In the genomic region with DNA sequence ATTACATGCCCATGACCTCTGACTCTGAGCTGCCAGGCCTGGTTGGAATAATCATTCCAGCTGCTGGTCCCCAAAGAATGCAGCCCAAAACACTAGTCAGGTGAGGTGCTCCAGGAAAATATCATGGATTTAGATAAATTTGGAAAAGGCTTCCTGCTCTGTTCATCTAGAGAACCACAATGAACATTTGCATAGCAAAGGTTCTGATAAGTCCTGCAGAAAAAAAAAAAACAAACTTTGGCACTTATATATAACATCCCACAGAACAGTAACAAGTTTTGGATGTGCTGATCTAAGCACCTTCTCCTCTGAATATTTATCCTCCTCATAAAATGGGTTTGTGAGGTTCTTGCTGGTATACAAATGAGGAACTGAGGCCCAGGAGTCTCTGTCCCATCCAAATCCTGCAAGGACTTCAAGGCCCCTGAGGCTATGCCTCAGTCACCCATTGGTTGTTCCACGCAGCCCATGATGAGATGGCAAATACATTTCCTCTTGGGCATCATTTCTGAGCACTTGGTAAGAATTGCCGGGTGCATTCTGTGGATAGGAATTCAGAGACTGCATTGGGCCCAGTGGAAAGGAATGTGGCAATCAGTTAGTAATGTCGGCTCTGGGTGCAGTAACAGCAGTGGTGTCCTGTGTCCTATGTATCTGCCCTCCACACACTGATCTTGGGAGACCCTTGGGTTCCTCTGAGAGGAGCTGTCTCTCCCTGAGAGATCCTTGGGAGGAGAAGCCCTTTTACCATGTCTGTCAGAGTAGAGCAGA, we compare ENCODE assay signal across 15 cellular contexts.
DNase-seq lines count a peak whose midpoint lies in the region; ATAC-seq and TF ChIP-seq lines count a peak whose summit lies in the region.
"Had no signal": no experiment of that assay in that cellular context is flagged by ENCODE, and none has a peak within 500 bp of the region (broad histone marks: within the 10 kb centered on the region; RNA-seq: fewer than 3 reads in every experiment).

No MANE protein-coding gene starts in this region.

- dilution Hi-C loops in IMR-90 (cut with HindIII; ENCODE audit: low sequenced_read_pairs, unreplicated experiment): no loop called here

- no peak overlapping the region for H3K4me2 ChIP-seq in IMR-90 (ENCODE audit: low read depth, low read length)
- H3K4me2 ChIP-seq in neuronal stem cell (ENCODE audit: insufficient read depth, low read length, poor library complexity, severe bottlenecking): no peak overlapping the region

- H2BK15ac ChIP-seq in IMR-90 (ENCODE audit: low read depth, low read length) (no peak overlapping the region), neuronal stem cell (ENCODE audit: low read length) (peak overlapping the region; percentile 12)

- TF ChIP-seq CTCF in AG10803 (conservative IDR thresholded peaks at IDR 0.05; ENCODE audit: low read length): no peak
- no peak for TF ChIP-seq CTCF in IMR-90 (conservative IDR thresholded peaks at IDR 0.05; ENCODE audit: low read depth, low read length)
- no peak for TF ChIP-seq CTCF in cardiac fibroblast (IDR thresholded peaks at IDR 0.05; ENCODE audit: low read depth, low read length)

- H3K9me3 ChIP-seq in IMR-90 (ENCODE audit: control insufficient read depth, insufficient read depth, low read length) (no peaks in the 10 kb centered on the region), neuronal stem cell (replicated peaks in 1 of 2; ENCODE audit: control insufficient read depth in 2 of 2, insufficient read depth in 1 of 2, low read depth in 1 of 2, low read length in 2 of 2) (no peaks in the 10 kb centered on the region)

- no peak overlapping the region for H3K56ac ChIP-seq in IMR-90 (ENCODE audit: extremely low read depth, insufficient read depth, low read length)

- H2BK5ac ChIP-seq in IMR-90 (ENCODE audit: low read depth, low read length, poor library complexity, severe bottlenecking): no peak overlapping the region
- no peak overlapping the region for H2BK5ac ChIP-seq in neuronal stem cell (ENCODE audit: low read length)

- H2AFZ ChIP-seq in IMR-90 (replicated peaks; ENCODE audit: low read length, poor library complexity) (no peak overlapping the region), neuronal stem cell (ENCODE audit: low read length) (no peak overlapping the region)

- H3K27me3 ChIP-seq in IMR-90 (ENCODE audit: control insufficient read depth, insufficient read depth, low read length) (peaks cover 47% of the 10 kb centered on the region), neuronal stem cell (ENCODE audit: control insufficient read depth in 3 of 3, insufficient read depth in 3 of 3, low read depth in 1 of 3, low read length in 3 of 3) (no peaks in the 10 kb centered on the region)

- TF ChIP-seq RAD21 in IMR-90 (IDR thresholded peaks at IDR 0.05; ENCODE audit: low read length): no peak

- H3K14ac ChIP-seq in IMR-90 (replicated peaks; ENCODE audit: low read depth, low read length) (no peak overlapping the region), neuronal stem cell (ENCODE audit: low read length) (no peak overlapping the region)

- intact Hi-C loops in IMR-90 (cut with micrococcal nuclease): no loop called here

- H2AK9ac ChIP-seq in IMR-90 (replicated peaks; ENCODE audit: low read depth, low read length, poor library complexity): no peak overlapping the region

- no CpG with 5 or more reads among the region's 3 CpGs for WGBS in IMR-90 (ENCODE audit: extremely low coverage in 2 of 2, insufficient read length in 1 of 2), 2 experiments
- WGBS in neuronal stem cell (ENCODE audit: extremely low coverage in 2 of 2, insufficient read length in 2 of 2, insufficient replicate concordance in 1 of 2), 2 donors: no CpG with 5 or more reads among the region's 3 CpGs

- TF ChIP-seq POLR2A in IMR-90 (IDR thresholded peaks at IDR 0.05; ENCODE audit: low read depth, low read length): no peak

- no peak overlapping the region for H2BK20ac ChIP-seq in IMR-90 (ENCODE audit: low read depth, low read length)

- H3K27ac ChIP-seq in IMR-90 (ENCODE audit: insufficient read depth, low read length) (no peak overlapping the region), neuronal stem cell (replicated peaks; ENCODE audit: low read length) (no peak overlapping the region)

- H4K5ac ChIP-seq in IMR-90 (ENCODE audit: low read depth, low read length): no peak overlapping the region

- no peak overlapping the region for H4K91ac ChIP-seq in IMR-90 (ENCODE audit: insufficient read depth, low read depth, low read length)
- no peak overlapping the region for H4K91ac ChIP-seq in neuronal stem cell (ENCODE audit: low read depth, low read length, poor library complexity)

- CTCF ChIA-PET in IMR-90 (lab: Yijun Ruan, JAX): no interaction called here

- H2BK12ac ChIP-seq in neuronal stem cell (ENCODE audit: low read length): no peak overlapping the region

- in situ Hi-C loops in IMR-90 (cut with MboI; ENCODE audit: low sequenced_read_pairs): no loop called here

- H2AK5ac ChIP-seq in IMR-90 (ENCODE audit: low read depth, low read length): no peak overlapping the region
- no peak overlapping the region for H2AK5ac ChIP-seq in neuronal stem cell (ENCODE audit: low read depth, low read length)

- no TSS peak for BruUV-seq in IMR-90 (replicated peaks; lab: Mats Ljungman, UMichigan)

- H3K4ac ChIP-seq in IMR-90 (ENCODE audit: low read depth, low read length) (no peak overlapping the region), neuronal stem cell (ENCODE audit: low read length) (no peak overlapping the region)

- POLR2A ChIA-PET in IMR-90 (lab: Charles Lee; ENCODE audit: unreplicated experiment): no interaction called here

- H3K79me1 ChIP-seq in IMR-90 (ENCODE audit: low read depth in 1 of 2, low read length in 2 of 2) (no peaks in the 10 kb centered on the region), neuronal stem cell (ENCODE audit: low read depth, low read length) (no peaks in the 10 kb centered on the region)

- H4K20me1 ChIP-seq in IMR-90 (ENCODE audit: insufficient read depth, low read length): no peaks in the 10 kb centered on the region

- H3K9ac ChIP-seq in IMR-90 (ENCODE audit: low read depth, low read length) (no peak overlapping the region), neuronal stem cell (ENCODE audit: low read depth, low read length, poor library complexity) (peak overlapping the region; percentile 18)

- H3K4me1 ChIP-seq in IMR-90 (ENCODE audit: control insufficient read depth, insufficient read depth, low read length) (no peaks in the 10 kb centered on the region), neuronal stem cell (ENCODE audit: control insufficient read depth in 2 of 2, insufficient read depth in 1 of 2, low read depth in 1 of 2, low read length in 2 of 2) (peaks cover 0 to 4% of the 10 kb centered on the region in 2 donors)

- H4K8ac ChIP-seq in IMR-90 (ENCODE audit: low read depth in 2 of 2, low read length in 2 of 2): no peak overlapping the region
- H4K8ac ChIP-seq in neuronal stem cell (ENCODE audit: low read depth, low read length): no peak overlapping the region

- peak; percentile 68 for ATAC-seq in IMR-90 (ENCODE audit: low read depth)
- ATAC-seq: SK-N-SH treated with all-trans-retinoic acid at 6 μM for 48 hours had no signal

- H3K9me1 ChIP-seq in IMR-90 (ENCODE audit: insufficient read depth, low read length): no peaks in the 10 kb centered on the region

- H2BK120ac ChIP-seq in IMR-90 (ENCODE audit: low read depth, low read length): no peak overlapping the region
- H2BK120ac ChIP-seq in neuronal stem cell (ENCODE audit: low read depth, low read length): no peak overlapping the region

- DNase-seq in AG10803 (ENCODE audit: low read depth) (peak; percentile 17), IMR-90 (peak; percentile 1), cardiac fibroblast (ENCODE audit: low read depth in 2 of 2) (peak; percentile 2 to 4), neuronal stem cell (ENCODE audit: low spot score) (no peak), NCI-H748 treated with DMSO at 0.1 percent for 48 hours (lab: John Stamatoyannopoulos, UW) (no peak), SIG-M5 (lab: John Stamatoyannopoulos, UW) (no peak), hypothalamus (lab: John Stamatoyannopoulos, UW) (no peak)
- DNase-seq: DMS79 treated with DMSO at 0.1 percent for 48 hours, KBM-7, NCI-H1105, NCI-H2081 treated with DMSO at 0.1 percent for 48 hours, NCI-H774, OCI-M1, SHP77 had no signal

- H3K23ac ChIP-seq in IMR-90 (ENCODE audit: low read depth, low read length) (no peak overlapping the region), neuronal stem cell (ENCODE audit: low read depth, low read length, poor library complexity) (no peak overlapping the region)

- H3K4me3 ChIP-seq in AG10803 (ENCODE audit: low read length) (no peak overlapping the region), IMR-90 (ENCODE audit: insufficient read depth, low read depth, low read length) (no peak overlapping the region), cardiac fibroblast (replicated peaks in 1 of 2; ENCODE audit: low read depth in 2 of 2, low read length in 2 of 2) (no peak overlapping the region), neuronal stem cell (ENCODE audit: low read length in 2 of 2) (no peak overlapping the region)

- H3K18ac ChIP-seq in IMR-90 (ENCODE audit: low read depth, low read length): no peak overlapping the region
- no peak overlapping the region for H3K18ac ChIP-seq in neuronal stem cell (ENCODE audit: low read length)

- H3K36me3 ChIP-seq in IMR-90 (ENCODE audit: control insufficient read depth, insufficient read depth, low read length): no peaks in the 10 kb centered on the region
- H3K36me3 ChIP-seq in neuronal stem cell (replicated peaks in 1 of 2; ENCODE audit: control insufficient read depth in 2 of 2, insufficient read depth in 2 of 2, low read length in 2 of 2): no peaks in the 10 kb centered on the region

TF ChIP-seq in IMR-90, 13 proteins besides CTCF, POLR2A, EP300 and RAD21:
- no peak for TF ChIP-seq CHD1 (IDR thresholded peaks at IDR 0.05; ENCODE audit: low read depth, low read length)
- no peak for TF ChIP-seq CEBPB (IDR thresholded peaks at IDR 0.05; ENCODE audit: low read depth, low read length)
- no peak for TF ChIP-seq RFX5 (IDR thresholded peaks at IDR 0.05; ENCODE audit: low read depth, low read length)
- TF ChIP-seq, protein P1, sequence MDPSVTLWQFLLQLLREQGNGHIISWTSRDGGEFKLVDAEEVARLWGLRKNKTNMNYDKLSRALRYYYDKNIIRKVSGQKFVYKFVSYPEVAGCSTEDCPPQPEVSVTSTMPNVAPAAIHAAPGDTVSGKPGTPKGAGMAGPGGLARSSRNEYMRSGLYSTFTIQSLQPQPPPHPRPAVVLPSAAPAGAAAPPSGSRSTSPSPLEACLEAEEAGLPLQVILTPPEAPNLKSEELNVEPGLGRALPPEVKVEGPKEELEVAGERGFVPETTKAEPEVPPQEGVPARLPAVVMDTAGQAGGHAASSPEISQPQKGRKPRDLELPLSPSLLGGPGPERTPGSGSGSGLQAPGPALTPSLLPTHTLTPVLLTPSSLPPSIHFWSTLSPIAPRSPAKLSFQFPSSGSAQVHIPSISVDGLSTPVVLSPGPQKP (IDR thresholded peaks at IDR 0.05; ENCODE audit: borderline replicate concordance, low read depth, low read length): no peak
- no peak for TF ChIP-seq SMC3 (IDR thresholded peaks at IDR 0.05; ENCODE audit: low read depth, low read length)
- TF ChIP-seq NFE2L2 (IDR thresholded peaks at IDR 0.05; ENCODE audit: low read depth, low read length): no peak
- TF ChIP-seq FOS (IDR thresholded peaks at IDR 0.05; ENCODE audit: low read depth, low read length): no peak

Comparison
In these comparisons a context has a peak if more than half of its experiments do, and no peak if none do; other contexts are left out.
1. DNase-seq: peak in AG10803 (single experiment), IMR-90 (single experiment) and cardiac fibroblast (2 of 2); none in neuronal stem cell (single experiment), NCI-H748 treated with DMSO at 0.1 percent for 48 hours (single experiment), SIG-M5 (single experiment) and hypothalamus (0 of 51).